In genomic region chr17:3796110-3796821, GRCh38 we compare ENCODE assay signal across 8 cellular contexts.
DNase-seq lines count a peak whose midpoint lies in the region; ATAC-seq lines count a peak whose summit lies in the region.

No MANE protein-coding gene starts in this region.

- DNase-seq in activated T-helper 1 cell treated with anti-CD3 and anti-CD28 coated beads, Interleukin-2, amount 50 U/mL, for 16 hours (ENCODE audit: low read depth in 1 of 2, low spot score in 1 of 2), result peak; percentile 54 to 55
- DNase-seq in stimulated activated CD4-positive, alpha-beta T cell treated with anti-CD3 and anti-CD28 coated beads, Interleukin-2, amount 100 ng/mL, for 24 hours, result peak; percentile 68 to 69
- DNase-seq in OCI-M2 (lab: John Stamatoyannopoulos, UW; ENCODE audit: unreplicated experiment), result no peak
- no peak for DNase-seq in hypothalamus (lab: John Stamatoyannopoulos, UW)
- DNase-seq in amygdala (lab: John Stamatoyannopoulos, UW), result no peak
- DNase-seq in SIG-M5 (lab: John Stamatoyannopoulos, UW), result no peak

- ATAC-seq in GM19452 (IDR thresholded peaks at IDR 0.05; ENCODE audit: unreplicated experiment), result peak; percentile 73
- peak; percentile 69 for ATAC-seq in HG03565 (IDR thresholded peaks at IDR 0.05; ENCODE audit: unreplicated experiment)

Comparison
In these comparisons a context has a peak if more than half of its experiments do, and no peak if none do; other contexts are left out.
1. DNase-seq: peak in activated T-helper 1 cell treated with anti-CD3 and anti-CD28 coated beads, Interleukin-2, amount 50 U/mL, for 16 hours (2 of 2) and stimulated activated CD4-positive, alpha-beta T cell treated with anti-CD3 and anti-CD28 coated beads, Interleukin-2, amount 100 ng/mL, for 24 hours (2 of 2); none in OCI-M2 (single experiment), hypothalamus (0 of 51), amygdala (0 of 56) and SIG-M5 (single experiment).